Comparison of ENCODE assay signal across 8 cellular contexts in the genomic region with DNA sequence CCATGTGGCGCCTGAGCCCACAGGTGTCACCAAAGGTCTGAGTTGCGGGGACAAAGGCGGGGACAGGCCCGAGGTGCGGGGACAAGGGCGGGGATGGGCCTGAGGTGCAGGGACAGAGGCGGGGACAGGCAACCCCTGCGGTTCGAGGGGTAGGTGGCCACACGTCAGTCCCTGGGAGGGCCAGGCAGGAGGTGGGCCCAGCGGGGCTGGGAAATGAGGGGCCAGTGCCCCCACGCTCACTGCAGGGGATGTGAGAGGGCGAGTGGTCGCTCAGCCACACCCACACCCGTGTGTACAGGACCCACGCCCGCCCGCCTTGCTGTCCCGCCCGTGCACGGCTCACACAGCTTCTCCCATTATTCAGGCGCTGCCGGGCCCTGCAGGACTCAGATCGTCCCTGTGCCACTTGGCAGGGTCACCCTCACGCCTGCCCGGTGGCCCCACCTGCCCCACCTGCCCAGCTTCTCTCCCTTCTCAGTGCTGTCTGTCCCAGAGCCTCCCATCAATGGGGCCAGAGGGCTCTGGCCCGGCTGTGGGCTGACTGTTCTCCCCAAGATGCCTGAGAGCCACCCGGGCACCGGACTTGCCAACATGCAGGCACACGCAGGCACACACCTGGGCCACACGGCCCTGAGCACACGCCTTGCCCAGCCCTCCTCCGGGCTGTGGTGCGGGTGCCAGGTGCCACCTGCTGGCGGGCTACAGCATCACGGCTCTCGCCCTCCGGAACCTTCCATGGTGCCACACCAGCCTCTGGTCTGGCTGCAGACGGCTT. TPM values are rescaled to one million over a fixed set of nuclear protein-coding genes. Genes with fewer than 3 reads are reported as not detected.
DNase-seq lines count a peak whose midpoint lies in the region; ATAC-seq and TF ChIP-seq lines count a peak whose summit lies in the region.

No MANE protein-coding gene starts in this region.

- peak; percentile 68 for ATAC-seq in HG02870 (IDR thresholded peaks at IDR 0.05; ENCODE audit: unreplicated experiment)
- ATAC-seq in right lobe of liver = peak; percentile 94 to 99 (median 98)
- no peak for ATAC-seq in HG03342 (IDR thresholded peaks at IDR 0.05; ENCODE audit: unreplicated experiment)

- H3K36me3 ChIP-seq in right lobe of liver = no peaks in the 10 kb centered on the region

- peak; percentile 95 for TF ChIP-seq CTCF in choroid plexus epithelial cell (conservative IDR thresholded peaks at IDR 0.05; ENCODE audit: low read depth, low read length)
- TF ChIP-seq CTCF in right lobe of liver (IDR thresholded peaks at IDR 0.05) = peak; percentile 91 to 97 (median 94)

- H3K4me1 ChIP-seq in right lobe of liver = no peaks in the 10 kb centered on the region

- H3K27me3 ChIP-seq in right lobe of liver = no peaks in the 10 kb centered on the region

- H3K4me3 ChIP-seq in choroid plexus epithelial cell (ENCODE audit: low read depth, low read length) = no peak overlapping the region
- H3K4me3 ChIP-seq in right lobe of liver = no peak overlapping the region

- no peak overlapping the region for H3K27ac ChIP-seq in right lobe of liver

- DNase-seq in EL (peak; percentile 57), NCI-H2227 (lab: John Stamatoyannopoulos, UW; ENCODE audit: unreplicated experiment) (peak; percentile 87), choroid plexus epithelial cell (ENCODE audit: low read depth) (peak; percentile 68), right lobe of liver (peak; percentile 77 to 82 (median 80))
- peak; percentile 66 for DNase-seq in activated CD4-positive, alpha-beta T cell treated with anti-CD3 and anti-CD28 coated beads for 4 hours
- peak; percentile 53 to 56 (median 55) for DNase-seq in stimulated activated CD4-positive, alpha-beta T cell treated with anti-CD3 and anti-CD28 coated beads, TNF-alpha, amount 100 ng/mL, for 48 hours (ENCODE audit: low read depth in 3 of 3)

- no peaks in the 10 kb centered on the region for H3K9me3 ChIP-seq in right lobe of liver

- WGBS in right lobe of liver (ENCODE audit: insufficient coverage, low coverage, low lambda C conversion rate, missing lambda C conversion rate) = no CpG with 5 or more reads among the region's 39 CpGs

- TF ChIP-seq POLR2A in right lobe of liver (IDR thresholded peaks at IDR 0.05) = no peak

- intact Hi-C loops in right lobe of liver (cut with DNase I) = loop anchor here (5.0 to 10.0 kb wide), 3 partner anchors 156 to 203 kb away; no protein-coding TSS in a partner anchor

RNA-seq across cellular contexts. Expression of a gene that starts 14.2 kb away (rescaled TPM):
- total RNA-seq in right lobe of liver = 1 to 10 TPM in 2 of 6 experiments, under 1 TPM in 4; 0.31 to 2.1 (median 0.72) TPM

RNA-seq across cellular contexts. Expression of a gene that starts 23.9 kb away (rescaled TPM):
- under 1 TPM in 1 of 6 experiments, not detected in 5; 0.04 TPM for total RNA-seq in right lobe of liver
